In the genomic region with DNA sequence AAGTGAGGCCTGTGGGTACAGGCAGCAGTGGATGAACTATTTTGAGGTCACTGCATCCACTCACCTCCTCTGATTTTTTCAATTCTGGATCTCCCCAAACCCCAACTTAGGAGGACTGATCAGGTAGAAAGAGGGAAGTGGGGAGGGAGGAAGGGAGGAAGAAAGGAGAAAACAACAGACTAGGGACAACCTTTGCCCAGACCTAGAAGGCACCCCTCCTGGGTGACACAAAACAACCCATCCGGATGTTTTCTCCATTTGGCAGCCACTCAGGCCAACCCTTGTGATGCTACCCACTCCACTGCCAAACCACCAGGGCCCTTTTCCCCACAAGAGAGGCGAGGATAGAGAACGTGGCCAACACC, we compare ENCODE assay signal across 15 cellular contexts. TPM values are rescaled to one million over a fixed set of nuclear protein-coding genes. Genes with fewer than 3 reads are reported as not detected.
A peak's percentile ranks its signal among the peaks of the same experiment; 100 is the strongest.
DNase-seq lines count a peak whose midpoint lies in the region; ATAC-seq and TF ChIP-seq lines count a peak whose summit lies in the region.
"Had no signal": no experiment of that assay in that cellular context is flagged by ENCODE, and none has a peak within 500 bp of the region (broad histone marks: within the 10 kb centered on the region; RNA-seq: fewer than 3 reads in every experiment).

No MANE protein-coding gene starts in this region.

- no peak overlapping the region for H3K27ac ChIP-seq in coronary artery

- no peaks in the 10 kb centered on the region for H3K9me3 Mint-ChIP-seq in activated T-cell treated with anti-CD3 and anti-CD28 coated beads, Interleukin-2, amount 50 U/mL, for 72 hours
- H3K9me3 Mint-ChIP-seq in activated CD8-positive, alpha-beta T cell treated with anti-CD3 and anti-CD28 coated beads, Interleukin-2, amount 10 ng/mL, durations not matched to agents 7 days and 5 days (ENCODE audit: insufficient read depth) = no peaks in the 10 kb centered on the region
- no peaks in the 10 kb centered on the region for H3K9me3 Mint-ChIP-seq in stimulated activated naive CD8-positive, alpha-beta T cell treated with anti-CD3 and anti-CD28 coated beads, Interleukin-15, amount 100 ng/mL, for 72 hours

- POLR2A ChIA-PET in activated CD8-positive, alpha-beta T cell treated with anti-CD3 and anti-CD28 coated beads, Interleukin-2, amount 10 ng/mL, durations not matched to agents 7 days and 5 days (lab: Charles Lee) = interaction anchor here (0.6 to 2.4 kb wide), 2 partner anchors 47 to 56 kb away, joined by 3 to 12 read pairs; partner anchors contain the start of gene PSMD3

- peak overlapping the region; percentile 90 to 99 for H3K4me3 Mint-ChIP-seq in activated T-cell treated with anti-CD3 and anti-CD28 coated beads, Interleukin-2, amount 50 U/mL, for 72 hours
- peak overlapping the region; percentile 86 for H3K4me3 Mint-ChIP-seq in activated CD8-positive, alpha-beta T cell treated with anti-CD3 and anti-CD28 coated beads, Interleukin-2, amount 10 ng/mL, durations not matched to agents 7 days and 5 days
- peak overlapping the region; percentile 98 for H3K4me3 Mint-ChIP-seq in stimulated activated naive CD8-positive, alpha-beta T cell treated with anti-CD3 and anti-CD28 coated beads, Interleukin-15, amount 100 ng/mL, for 72 hours

- DNase-seq in activated T-cell treated with anti-CD3 and anti-CD28 coated beads, Interleukin-2, amount 50 U/mL, for 72 hours = no peak
- DNase-seq in activated T-cell treated with anti-CD3 and anti-CD28 coated beads for 4 hours (no peak), left lobe of liver (ENCODE audit: low spot score) (peak; percentile 72), coronary artery (ENCODE audit: low spot score) (no peak), iPS-NIHi11 (ENCODE audit: low spot score) (no peak)
- no peak for DNase-seq in activated CD8-positive, alpha-beta T cell treated with anti-CD3 and anti-CD28 coated beads, Interleukin-2, amount 10 ng/mL, durations not matched to agents 7 days and 5 days
- no peak for DNase-seq in stimulated activated naive CD8-positive, alpha-beta T cell treated with anti-CD3 and anti-CD28 coated beads, Interleukin-15, amount 100 ng/mL, for 72 hours
- DNase-seq: activated CD4-positive, CD25-positive, alpha-beta regulatory T cell treated with anti-CD3 and anti-CD28 coated beads, Interleukin-2, amount 50 U/mL, for 72 hours; adrenal gland; NCI-H187 treated with DMSO at 0.1 percent for 48 hours; nucleus accumbens; stimulated activated CD4-positive, alpha-beta T cell treated with anti-CD3 and anti-CD28 coated beads, Interleukin-12 subunit alpha, Interleukin-12 subunit beta, amount 100 ng/mL, for 4 hours had no signal

- H3K27me3 Mint-ChIP-seq in activated T-cell treated with anti-CD3 and anti-CD28 coated beads, Interleukin-2, amount 50 U/mL, for 72 hours (ENCODE audit: low read depth) = no peaks in the 10 kb centered on the region
- H3K27me3 Mint-ChIP-seq in activated CD8-positive, alpha-beta T cell treated with anti-CD3 and anti-CD28 coated beads, Interleukin-2, amount 10 ng/mL, durations not matched to agents 7 days and 5 days (ENCODE audit: low read depth) = no peaks in the 10 kb centered on the region
- no peaks in the 10 kb centered on the region for H3K27me3 Mint-ChIP-seq in stimulated activated naive CD8-positive, alpha-beta T cell treated with anti-CD3 and anti-CD28 coated beads, Interleukin-15, amount 100 ng/mL, for 72 hours

- no peak for ATAC-seq in activated T-cell treated with anti-CD3 and anti-CD28 coated beads, Interleukin-2, amount 50 U/mL, for 72 hours (replicated peaks in 1 of 2)
- ATAC-seq in activated CD8-positive, alpha-beta T cell treated with anti-CD3 and anti-CD28 coated beads, Interleukin-2, amount 10 ng/mL, durations not matched to agents 7 days and 5 days = no peak
- peak; percentile 2 for ATAC-seq in left lobe of liver
- no peak for ATAC-seq in stimulated activated naive CD8-positive, alpha-beta T cell treated with anti-CD3 and anti-CD28 coated beads, Interleukin-15, amount 100 ng/mL, for 72 hours
- no peak for ATAC-seq in GM21528 (IDR thresholded peaks at IDR 0.05; ENCODE audit: low FRiP score, unreplicated experiment)

- CTCF ChIA-PET in activated CD8-positive, alpha-beta T cell treated with anti-CD3 and anti-CD28 coated beads, Interleukin-2, amount 10 ng/mL, durations not matched to agents 7 days and 5 days (lab: Charles Lee) = interaction anchor here (0.7 to 4.0 kb wide), 6 partner anchors 14 to 104 kb away, joined by 3 to 27 read pairs (median 5); partner anchors contain the start of gene PSMD3

- H3K36me3 Mint-ChIP-seq in activated T-cell treated with anti-CD3 and anti-CD28 coated beads, Interleukin-2, amount 50 U/mL, for 72 hours (ENCODE audit: insufficient read depth in 2 of 2) = peaks cover 6 to 15% of the 10 kb centered on the region in 2 donors
- H3K36me3 Mint-ChIP-seq in activated CD8-positive, alpha-beta T cell treated with anti-CD3 and anti-CD28 coated beads, Interleukin-2, amount 10 ng/mL, durations not matched to agents 7 days and 5 days (ENCODE audit: low read depth) = peaks cover 59% of the 10 kb centered on the region

- no peak overlapping the region for H3K4me3 ChIP-seq in coronary artery
- H3K4me3 ChIP-seq: adrenal gland had no signal

- no peak for TF ChIP-seq CTCF in coronary artery (IDR thresholded peaks at IDR 0.05)

- peaks cover 77% of the 10 kb centered on the region for H3K4me1 Mint-ChIP-seq in activated T-cell treated with anti-CD3 and anti-CD28 coated beads, Interleukin-2, amount 50 U/mL, for 72 hours (ENCODE audit: low read depth)
- peaks cover 77% of the 10 kb centered on the region for H3K4me1 Mint-ChIP-seq in activated CD8-positive, alpha-beta T cell treated with anti-CD3 and anti-CD28 coated beads, Interleukin-2, amount 10 ng/mL, durations not matched to agents 7 days and 5 days (ENCODE audit: low read depth)
- H3K4me1 Mint-ChIP-seq in stimulated activated naive CD8-positive, alpha-beta T cell treated with anti-CD3 and anti-CD28 coated beads, Interleukin-15, amount 100 ng/mL, for 72 hours = peaks cover 90% of the 10 kb centered on the region

- peak overlapping the region; percentile 82 for H3K27ac Mint-ChIP-seq in activated T-cell treated with anti-CD3 and anti-CD28 coated beads, Interleukin-2, amount 50 U/mL, for 72 hours
- peak overlapping the region; percentile 88 for H3K27ac Mint-ChIP-seq in activated CD8-positive, alpha-beta T cell treated with anti-CD3 and anti-CD28 coated beads, Interleukin-2, amount 10 ng/mL, durations not matched to agents 7 days and 5 days
- H3K27ac Mint-ChIP-seq in stimulated activated naive CD8-positive, alpha-beta T cell treated with anti-CD3 and anti-CD28 coated beads, Interleukin-15, amount 100 ng/mL, for 72 hours = peak overlapping the region; percentile 36 to 97

RNA-seq across cellular contexts. Expression of gene ORMDL3, which starts 2.7 kb away (rescaled TPM):
- total RNA-seq in activated T-cell treated with anti-CD3 and anti-CD28 coated beads, Interleukin-2, amount 50 U/mL, for 72 hours = 100 to 1,000 TPM; 104 to 114 TPM
- 100 to 1,000 TPM; 151 to 168 TPM for total RNA-seq in activated CD8-positive, alpha-beta T cell treated with anti-CD3 and anti-CD28 coated beads, Interleukin-2, amount 10 ng/mL, durations not matched to agents 7 days and 5 days
- total RNA-seq in left lobe of liver = 159 TPM

RNA-seq across cellular contexts. Expression of gene LRRC3C, which starts 2.9 kb away (rescaled TPM):
- total RNA-seq in activated T-cell treated with anti-CD3 and anti-CD28 coated beads, Interleukin-2, amount 50 U/mL, for 72 hours = not detected
- not detected for total RNA-seq in activated CD8-positive, alpha-beta T cell treated with anti-CD3 and anti-CD28 coated beads, Interleukin-2, amount 10 ng/mL, durations not matched to agents 7 days and 5 days
- not detected for total RNA-seq in left lobe of liver
- total RNA-seq: adrenal gland, frontal cortex, SK-MEL-5 had no signal

RNA-seq across cellular contexts. Expression of gene GSDMB, which starts 6.2 kb away (rescaled TPM):
- total RNA-seq in activated T-cell treated with anti-CD3 and anti-CD28 coated beads, Interleukin-2, amount 50 U/mL, for 72 hours = 10 to 100 TPM; 57.0 to 58.0 TPM
- total RNA-seq in activated CD8-positive, alpha-beta T cell treated with anti-CD3 and anti-CD28 coated beads, Interleukin-2, amount 10 ng/mL, durations not matched to agents 7 days and 5 days = 10 to 100 TPM; 48.6 to 56.7 TPM
- 32.2 TPM for total RNA-seq in left lobe of liver

RNA-seq across cellular contexts. Expression of gene GSDMA, which starts 38.1 kb away (rescaled TPM):
- total RNA-seq in activated T-cell treated with anti-CD3 and anti-CD28 coated beads, Interleukin-2, amount 50 U/mL, for 72 hours = 1 to 10 TPM; 2.1 to 4.6 TPM
- 1 to 10 TPM; 3.3 to 4.5 TPM for total RNA-seq in activated CD8-positive, alpha-beta T cell treated with anti-CD3 and anti-CD28 coated beads, Interleukin-2, amount 10 ng/mL, durations not matched to agents 7 days and 5 days
- not detected for total RNA-seq in left lobe of liver
- total RNA-seq: SK-MEL-5 had no signal

RNA-seq across cellular contexts. Expression of gene PSMD3, which starts 55.9 kb away (rescaled TPM):
- 100 to 1,000 TPM in 1 of 2 donors, 10 to 100 TPM in 1; 95.5 to 103 TPM for total RNA-seq in activated T-cell treated with anti-CD3 and anti-CD28 coated beads, Interleukin-2, amount 50 U/mL, for 72 hours
- 100 to 1,000 TPM; 104 to 116 TPM for total RNA-seq in activated CD8-positive, alpha-beta T cell treated with anti-CD3 and anti-CD28 coated beads, Interleukin-2, amount 10 ng/mL, durations not matched to agents 7 days and 5 days
- 52.4 TPM for total RNA-seq in left lobe of liver
